In the genomic region with DNA sequence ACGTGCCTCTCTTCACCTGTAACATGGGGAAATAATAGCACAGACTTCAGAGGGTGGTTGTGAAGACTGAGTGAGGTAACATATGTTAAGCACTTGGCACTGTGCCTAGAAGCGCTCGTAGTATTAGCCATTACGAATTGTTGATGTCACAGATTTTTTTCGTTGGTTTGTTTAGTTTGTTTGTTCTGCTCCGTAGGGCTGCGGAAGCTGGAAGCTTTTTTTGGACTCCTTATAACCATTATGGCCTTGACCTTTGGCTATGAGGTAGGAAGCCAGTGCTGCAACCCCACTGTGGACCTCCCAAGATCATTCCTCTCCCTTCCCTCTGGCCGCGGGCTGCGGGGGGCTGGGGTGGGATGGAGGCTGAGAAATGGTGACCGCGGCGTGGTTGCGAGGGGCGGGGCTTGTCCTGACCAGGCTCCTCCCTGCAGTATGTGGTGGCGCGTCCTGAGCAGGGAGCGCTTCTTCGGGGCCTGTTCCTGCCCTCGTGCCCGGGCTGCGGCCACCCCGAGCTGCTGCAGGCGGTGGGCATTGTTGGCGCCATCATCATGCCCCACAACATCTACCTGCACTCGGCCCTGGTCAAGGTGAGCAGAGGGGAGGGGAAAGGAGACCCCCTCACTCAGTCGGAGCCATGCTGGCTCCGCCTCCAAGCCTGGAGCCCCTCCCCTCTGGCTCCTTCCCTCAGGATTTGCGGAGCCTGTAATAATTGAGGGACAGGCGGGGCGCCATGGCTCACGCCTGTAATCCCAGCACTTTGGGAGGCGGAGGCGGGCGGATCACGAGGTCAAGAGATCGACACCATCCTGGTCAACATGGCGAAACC, we compare ENCODE assay signal across 9 cellular contexts. TPM values are rescaled to one million over a fixed set of nuclear protein-coding genes. Genes with fewer than 3 reads are reported as not detected.
DNase-seq lines count a peak whose midpoint lies in the region; ATAC-seq, FAIRE-seq and TF ChIP-seq lines count a peak whose summit lies in the region.
"Had no signal": no experiment of that assay in that cellular context is flagged by ENCODE, and none has a peak within 500 bp of the region (broad histone marks: within the 10 kb centered on the region; RNA-seq: fewer than 3 reads in every experiment).

No MANE protein-coding gene starts in this region.

- H3K4me3 ChIP-seq in astrocyte (ENCODE audit: insufficient read depth, low read depth, low read length) (peak overlapping the region; percentile 23), iPS-15b (ENCODE audit: low read depth, low read length) (peak overlapping the region; percentile 70), skeletal muscle satellite cell (ENCODE audit: low read length) (peak overlapping the region; percentile 64)

- H3K27me3 ChIP-seq in astrocyte (ENCODE audit: insufficient read depth, low read length) = no peaks in the 10 kb centered on the region
- H3K27me3 ChIP-seq in iPS-15b (ENCODE audit: control insufficient read depth, insufficient read depth, low read length) = peaks cover 36% of the 10 kb centered on the region
- peaks cover 4% of the 10 kb centered on the region for H3K27me3 ChIP-seq in skeletal muscle satellite cell (ENCODE audit: control insufficient read depth, insufficient read depth, low read length)

- no peak overlapping the region for H3K4me3 Mint-ChIP-seq in astrocyte (ENCODE audit: unreplicated experiment)

- ATAC-seq in GM18502 (IDR thresholded peaks at IDR 0.05; ENCODE audit: poor library complexity, unreplicated experiment) = no peak

- no peak for FAIRE-seq in astrocyte (lab: Jason Lieb, UNC)
- FAIRE-seq: colon had no signal

- peak; percentile 48 for DNase-seq in COR-L47 (lab: John Stamatoyannopoulos, UW)
- peak; percentile 69 for DNase-seq in NCI-H146 treated with DMSO at 0.1 percent for 48 hours (lab: John Stamatoyannopoulos, UW; ENCODE audit: unreplicated experiment)
- DNase-seq in astrocyte (ENCODE audit: low read depth) = peak; percentile 36
- DNase-seq in GM19238 (ENCODE audit: insufficient read length, low spot score) = no peak
- DNase-seq in NOMO-1 treated with DMSO at 0.1 percent for 48 hours (lab: John Stamatoyannopoulos, UW; ENCODE audit: unreplicated experiment) = no peak

- no peak overlapping the region for H3K27ac ChIP-seq in astrocyte (ENCODE audit: low read depth, low read length)

- H3K36me3 Mint-ChIP-seq in astrocyte (ENCODE audit: low read depth, unreplicated experiment) = no peaks in the 10 kb centered on the region

- no peaks in the 10 kb centered on the region for H4K20me1 ChIP-seq in astrocyte (ENCODE audit: insufficient read depth, low read length)

- H3K27me3 Mint-ChIP-seq in astrocyte (ENCODE audit: low read depth, unreplicated experiment) = peaks cover 31% of the 10 kb centered on the region

- no peaks in the 10 kb centered on the region for H3K36me3 ChIP-seq in astrocyte (ENCODE audit: insufficient read depth, low read length)
- no peaks in the 10 kb centered on the region for H3K36me3 ChIP-seq in iPS-15b (ENCODE audit: control insufficient read depth, insufficient read depth, low read length)
- H3K36me3 ChIP-seq in skeletal muscle satellite cell (ENCODE audit: insufficient read depth, low read length) = no peaks in the 10 kb centered on the region

- H2AFZ ChIP-seq in astrocyte (ENCODE audit: low read depth, low read length) = peak overlapping the region; percentile 91

- H3K27ac Mint-ChIP-seq in astrocyte (ENCODE audit: unreplicated experiment) = no peak overlapping the region

- H3K4me1 ChIP-seq in astrocyte (ENCODE audit: insufficient read depth, low read length) (no peaks in the 10 kb centered on the region), iPS-15b (ENCODE audit: control insufficient read depth, insufficient read depth, low read length) (peaks cover 4% of the 10 kb centered on the region), skeletal muscle satellite cell (ENCODE audit: control insufficient read depth, insufficient read depth, low read length) (peaks cover 8% of the 10 kb centered on the region)

- TF ChIP-seq CTCF in astrocyte (IDR thresholded peaks at IDR 0.05; ENCODE audit: insufficient read depth, low read depth, low read length) = no peak

- H3K4me2 ChIP-seq in astrocyte (ENCODE audit: low read length) (peak overlapping the region; percentile 86), skeletal muscle satellite cell (ENCODE audit: low read length) (peak overlapping the region; percentile 80)

- no peaks in the 10 kb centered on the region for H3K9me3 Mint-ChIP-seq in astrocyte (ENCODE audit: unreplicated experiment)

- no peak overlapping the region for H3K9ac ChIP-seq in astrocyte (ENCODE audit: low read length)
- peak overlapping the region; percentile 62 for H3K9ac ChIP-seq in iPS-15b (ENCODE audit: low read depth, low read length)
- no peak overlapping the region for H3K9ac ChIP-seq in skeletal muscle satellite cell (ENCODE audit: low read depth, low read length)

- no peaks in the 10 kb centered on the region for H3K4me1 Mint-ChIP-seq in astrocyte (ENCODE audit: low read depth, unreplicated experiment)

- H3K9me3 ChIP-seq in astrocyte (ENCODE audit: insufficient read depth, low read depth, low read length) (no peaks in the 10 kb centered on the region), iPS-15b (ENCODE audit: control insufficient read depth, insufficient read depth, low read length) (no peaks in the 10 kb centered on the region), skeletal muscle satellite cell (replicated peaks; ENCODE audit: low read length) (no peaks in the 10 kb centered on the region)

- H3K79me2 ChIP-seq in astrocyte (ENCODE audit: insufficient read depth, low read length) = no peaks in the 10 kb centered on the region

RNA-seq across cellular contexts. Expression of a gene that starts 5.5 kb away (rescaled TPM):
- not detected in 2 replicates for total RNA-seq in astrocyte
- total RNA-seq in skeletal muscle satellite cell (2012; rRNA removed) = under 0.01 TPM in 1 of 2 replicates, not detected in the other

RNA-seq across cellular contexts. Expression of a gene that starts 12.1 kb away (rescaled TPM):
- total RNA-seq in astrocyte = 41.8 and 45.0 TPM in 2 replicates
- 31.9 and 48.1 TPM in 2 replicates for total RNA-seq in skeletal muscle satellite cell (2012; rRNA removed)

RNA-seq across cellular contexts. Expression of a gene that starts 30.9 kb away (rescaled TPM):
- total RNA-seq in astrocyte = 0.23 TPM in 1 of 2 replicates, not detected in the other
- not detected in 2 replicates for total RNA-seq in skeletal muscle satellite cell (2012; rRNA removed)

RNA-seq across cellular contexts. Expression of a gene that starts 31.3 kb away (rescaled TPM):
- not detected in 2 replicates for total RNA-seq in astrocyte
- not detected in 2 replicates for total RNA-seq in skeletal muscle satellite cell (2012; rRNA removed)

Comparison
In these comparisons a context has a peak if more than half of its experiments do, and no peak if none do; other contexts are left out.
1. DNase-seq: peak in COR-L47 (single experiment), NCI-H146 treated with DMSO at 0.1 percent for 48 hours (single experiment) and astrocyte (single experiment); none in GM19238 (single experiment) and NOMO-1 treated with DMSO at 0.1 percent for 48 hours (single experiment).
2. Peak in every context shown above with its lines, with median percentiles within 50 percentile points of each other: H3K4me3 ChIP-seq.